ENCODE assay signal across 8 cellular contexts in the genomic region with DNA sequence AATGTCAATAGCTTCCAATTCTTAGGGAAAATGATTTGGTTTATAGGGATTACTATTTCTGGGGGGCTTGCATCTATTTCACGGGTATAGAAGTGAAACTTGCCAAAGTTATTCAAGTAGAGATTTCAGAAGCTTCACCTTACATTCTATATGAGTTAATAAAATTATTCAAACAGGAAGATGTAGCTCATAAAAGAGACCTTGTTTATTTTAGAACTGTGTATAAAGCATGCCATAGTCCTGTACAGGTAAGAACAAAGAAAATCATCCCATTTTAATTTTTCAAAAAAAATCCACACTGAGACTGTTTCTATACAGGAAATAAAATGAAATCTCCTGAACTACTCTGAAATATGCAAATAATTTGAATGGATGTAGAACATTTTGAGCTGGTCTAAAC.
"Had no signal": no experiment of that assay in that cellular context is flagged by ENCODE, and none has a peak within 500 bp of the region (broad histone marks: within the 10 kb centered on the region; RNA-seq: fewer than 3 reads in every experiment).

No MANE protein-coding gene starts in this region.

- H3K4me3 ChIP-seq: GM23248, GM23338, HAP-1 had no signal

- H3K9ac ChIP-seq: GM23248 had no signal

- H3K9me3 ChIP-seq: HAP-1 had no signal

- H2AFZ ChIP-seq: GM23248 had no signal

- H3K4me2 ChIP-seq: GM23338 had no signal

- H3K36me3 ChIP-seq: HAP-1 had no signal

- DNase-seq: GM23248, GOT3, H7, HCEC 1CT, HFFc6 had no signal

- H3K4me1 ChIP-seq: HAP-1 had no signal

- ATAC-seq: HCT116 had no signal

- H3K27ac ChIP-seq: GM23248 had no signal
